Comparison of ENCODE assay signal across 22 cellular contexts in genomic region chr6:161536141-161536735, GRCh38.
A peak's percentile ranks its signal among the peaks of the same experiment; 100 is the strongest.
DNase-seq lines count a peak whose midpoint lies in the region; ATAC-seq and TF ChIP-seq lines count a peak whose summit lies in the region.
"Had no signal": no experiment of that assay in that cellular context is flagged by ENCODE, and none has a peak within 500 bp of the region (broad histone marks: within the 10 kb centered on the region; RNA-seq: fewer than 3 reads in every experiment).

No MANE protein-coding gene starts in this region.

- H3K4me3 ChIP-seq in KMS-11 (IDR thresholded peaks at IDR 0.05; ENCODE audit: insufficient read depth, low read depth, low read length) (no peak overlapping the region), neural progenitor cell (no peak overlapping the region), suprapubic skin (no peak overlapping the region)
- H3K4me3 ChIP-seq: skin epidermis, transverse colon had no signal

- H3K27ac Mint-ChIP-seq in neural progenitor cell = no peak overlapping the region
- H3K27ac Mint-ChIP-seq: activated naive CD4-positive, alpha-beta T cell treated with anti-CD3 and anti-CD28 coated beads, Interleukin-2, amount 50 U/mL, for 72 hours; naive thymus-derived CD8-positive, alpha-beta T cell; T-cell had no signal

- H3K27ac ChIP-seq in KMS-11 = peak overlapping the region; percentile 75
- no peak overlapping the region for H3K27ac ChIP-seq in neural progenitor cell
- no peak overlapping the region for H3K27ac ChIP-seq in suprapubic skin
- H3K27ac ChIP-seq: skin epidermis, transverse colon had no signal

- H3K27me3 Mint-ChIP-seq in neural progenitor cell (ENCODE audit: insufficient read depth, low read depth) = peaks cover 3% of the 10 kb centered on the region
- H3K27me3 Mint-ChIP-seq: naive thymus-derived CD8-positive, alpha-beta T cell; progenitor cell of endocrine pancreas; T-cell had no signal

- H3K9me3 ChIP-seq in neural progenitor cell (ENCODE audit: low read depth) (no peaks in the 10 kb centered on the region), suprapubic skin (no peaks in the 10 kb centered on the region)
- H3K9me3 ChIP-seq: transverse colon had no signal

- peaks cover 16% of the 10 kb centered on the region for H3K9me3 Mint-ChIP-seq in neural progenitor cell
- H3K9me3 Mint-ChIP-seq: activated naive CD4-positive, alpha-beta T cell treated with anti-CD3 and anti-CD28 coated beads, Interleukin-2, amount 50 U/mL, for 72 hours had no signal

- H3F3A ChIP-seq in neural progenitor cell (ENCODE audit: low read depth) = no peaks in the 10 kb centered on the region

- H3K4me2 ChIP-seq in KMS-11 (peak overlapping the region; percentile 29), neural progenitor cell (no peak overlapping the region)

- H4K20me1 ChIP-seq in KMS-11 (ENCODE audit: insufficient read depth) (no peaks in the 10 kb centered on the region), neural progenitor cell (ENCODE audit: low read depth) (no peaks in the 10 kb centered on the region)

- H3K4me1 Mint-ChIP-seq in neural progenitor cell = peaks cover 23% of the 10 kb centered on the region
- H3K4me1 Mint-ChIP-seq: naive thymus-derived CD8-positive, alpha-beta T cell; T-cell had no signal

- in situ Hi-C loops in ACHN (cut with HindIII; ENCODE audit: low pct_ligation_motif_present, low pct_unique_long_range_greater_than_20kb, low sequenced_read_pairs) = no loop called here

- no peak for TF ChIP-seq POLR2A in suprapubic skin (IDR thresholded peaks at IDR 0.05)

- no peak overlapping the region for H3K4me3 Mint-ChIP-seq in neural progenitor cell
- H3K4me3 Mint-ChIP-seq: naive thymus-derived CD8-positive, alpha-beta T cell; T-cell had no signal

- H2AFZ ChIP-seq in KMS-11 (ENCODE audit: low read depth) = peak overlapping the region; percentile 44
- no peak overlapping the region for H2AFZ ChIP-seq in neural progenitor cell (replicated peaks)

- DNase-seq in SHP77 (lab: John Stamatoyannopoulos, UW) = peak; percentile 76 to 84
- peak; percentile 9 for DNase-seq in neural progenitor cell (ENCODE audit: low spot score)
- no peak for DNase-seq in ACHN
- DNase-seq in suprapubic skin (ENCODE audit: low spot score in 2 of 2) = no peak
- no peak for DNase-seq in stimulated activated CD4-positive, alpha-beta T cell treated with anti-CD3 and anti-CD28 coated beads, Interleukin-15, amount 100 ng/mL, for 24 hours
- DNase-seq: activated CD4-positive, alpha-beta T cell treated with anti-CD3 and anti-CD28 coated beads for 1 hour; cerebellar nuclear complex; effector CD8-positive, alpha-beta T cell; GDM1; naive thymus-derived CD8-positive, alpha-beta T cell; NCI-H187 treated with DMSO at 0.1 percent for 48 hours; NCI-H345; stimulated activated CD4-positive, alpha-beta T cell treated with anti-CD3 and anti-CD28 coated beads, Interleukin-4, amount 100 ng/mL, for 1 hour; stimulated activated naive CD8-positive, alpha-beta T cell treated with anti-CD3 and anti-CD28 coated beads, Interleukin-15, Interleukin-2, amounts not matched to agents 100 U/mL and 50 U/mL, for 24 hours; T-cell; transverse colon had no signal

- peak; percentile 66 for ATAC-seq in GM18868 (IDR thresholded peaks at IDR 0.05; ENCODE audit: unreplicated experiment)
- ATAC-seq in GM19023 (IDR thresholded peaks at IDR 0.05; ENCODE audit: unreplicated experiment) = no peak
- ATAC-seq: activated naive CD4-positive, alpha-beta T cell treated with anti-CD3 and anti-CD28 coated beads, Interleukin-2, amount 50 U/mL, for 72 hours; naive thymus-derived CD8-positive, alpha-beta T cell; stimulated activated naive CD8-positive, alpha-beta T cell treated with anti-CD3 and anti-CD28 coated beads, Interleukin-15, Interleukin-2, amounts not matched to agents 100 U/mL and 50 U/mL, for 24 hours; T-cell had no signal

- H3K4me1 ChIP-seq in KMS-11 (ENCODE audit: low read depth, poor library complexity, severe bottlenecking) (peaks cover 22% of the 10 kb centered on the region), neural progenitor cell (no peaks in the 10 kb centered on the region), suprapubic skin (no peaks in the 10 kb centered on the region)
- H3K4me1 ChIP-seq: transverse colon had no signal

- no peaks in the 10 kb centered on the region for H3K36me3 ChIP-seq in KMS-11 (ENCODE audit: insufficient read depth)
- H3K36me3 ChIP-seq in neural progenitor cell = peaks cover 4% of the 10 kb centered on the region
- H3K36me3 ChIP-seq in suprapubic skin = no peaks in the 10 kb centered on the region
- H3K36me3 ChIP-seq: transverse colon had no signal

- H3K36me3 Mint-ChIP-seq in neural progenitor cell = no peaks in the 10 kb centered on the region
- H3K36me3 Mint-ChIP-seq: activated naive CD4-positive, alpha-beta T cell treated with anti-CD3 and anti-CD28 coated beads, Interleukin-2, amount 50 U/mL, for 72 hours; T-cell had no signal

- no peak for TF ChIP-seq EP300 in suprapubic skin (IDR thresholded peaks at IDR 0.05)

- H3K9ac ChIP-seq in KMS-11 = peak overlapping the region; percentile 35; the same call in 1 of the 2 replicates
- no peak overlapping the region for H3K9ac ChIP-seq in neural progenitor cell

- H3K79me2 ChIP-seq in KMS-11 (ENCODE audit: insufficient read depth, low read depth) (no peaks in the 10 kb centered on the region), neural progenitor cell (ENCODE audit: low read depth) (no peaks in the 10 kb centered on the region)

- 79% methylated on average over 5 of the region's 5 CpGs for WGBS in suprapubic skin

- TF ChIP-seq CTCF in KMS-11 (conservative IDR thresholded peaks at IDR 0.05; ENCODE audit: low read depth, low read length) = no peak
- no peak for TF ChIP-seq CTCF in neural progenitor cell (IDR thresholded peaks at IDR 0.05)
- no peak for TF ChIP-seq CTCF in suprapubic skin (IDR thresholded peaks at IDR 0.05)

- no peaks in the 10 kb centered on the region for H3K27me3 ChIP-seq in KMS-11 (ENCODE audit: insufficient read depth, low read depth)
- H3K27me3 ChIP-seq in neural progenitor cell = no peaks in the 10 kb centered on the region
- H3K27me3 ChIP-seq in suprapubic skin = no peaks in the 10 kb centered on the region
- H3K27me3 ChIP-seq: transverse colon had no signal

Comparison
In these comparisons a context has a peak if more than half of its experiments do, and no peak if none do; other contexts are left out.
1. DNase-seq: peak in SHP77 (2 of 2) and neural progenitor cell (single experiment); none in ACHN (single experiment), suprapubic skin (0 of 2) and stimulated activated CD4-positive, alpha-beta T cell treated with anti-CD3 and anti-CD28 coated beads, Interleukin-15, amount 100 ng/mL, for 24 hours (single experiment).